Comparison of ENCODE assay signal across 8 cellular contexts in the genomic region with DNA sequence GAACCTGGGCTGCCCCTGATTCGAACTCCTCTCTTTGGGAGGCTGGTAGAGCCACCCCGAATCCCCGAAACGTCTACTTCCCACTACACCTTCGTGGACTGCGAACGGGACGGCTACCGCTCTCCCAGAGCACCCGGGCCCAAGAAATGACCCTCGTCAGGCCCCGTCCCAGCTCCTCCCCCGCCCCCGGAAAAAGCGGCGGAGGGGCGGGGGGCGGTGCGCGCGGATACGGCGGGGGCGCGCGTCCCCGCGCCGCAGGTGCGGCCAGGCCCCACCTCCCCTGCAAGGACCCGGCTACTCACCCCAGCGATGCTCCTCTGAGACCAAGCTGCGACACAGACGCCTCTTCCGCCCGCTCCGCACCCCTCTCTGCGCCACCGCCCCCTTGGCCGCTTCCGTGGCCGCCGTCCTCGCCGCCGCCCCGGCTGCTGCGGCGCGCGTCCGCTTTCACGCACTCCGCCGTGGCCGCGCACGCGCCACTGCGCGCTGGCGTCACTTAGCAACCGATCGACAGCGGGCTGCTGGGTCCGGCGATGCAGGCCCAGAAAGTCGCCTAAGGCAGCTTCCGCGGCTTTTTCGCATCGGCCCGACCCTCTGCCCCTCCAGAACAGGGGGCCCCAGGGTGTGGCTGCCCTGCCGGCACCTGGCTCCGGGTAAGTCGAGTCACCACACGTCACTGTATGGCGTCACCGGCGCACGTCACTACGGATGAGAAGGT. TPM values are rescaled to one million over a fixed set of nuclear protein-coding genes. Genes with fewer than 3 reads are reported as not detected.
DNase-seq lines count a peak whose midpoint lies in the region; ATAC-seq and TF ChIP-seq lines count a peak whose summit lies in the region.

Gene BTBD9, minus strand, starts transcription at position 432 of the 718 bp plus-strand sequence.

- TF ChIP-seq POLR2A in lower leg skin (IDR thresholded peaks at IDR 0.05): no peak

- ATAC-seq in GM19023 (IDR thresholded peaks at IDR 0.05; ENCODE audit: unreplicated experiment) (peak; percentile 81), HG03196 (IDR thresholded peaks at IDR 0.05; ENCODE audit: unreplicated experiment) (peak; percentile 77)

- 0% methylated on average over 11 to 39 of the region's 82 CpGs for WGBS in lower leg skin, 2 donors

- peak within 1 kb of the TSS; percentile 79 to 99 (median 94) for H3K27ac ChIP-seq in dorsolateral prefrontal cortex

- H3K4me3 ChIP-seq in dorsolateral prefrontal cortex (peak within 1 kb of the TSS; percentile 46 to 99 (median 92)), lower leg skin (ENCODE audit: low read depth, poor library complexity, severe bottlenecking) (peak within 1 kb of the TSS; percentile 96)

- intact Hi-C loops in dorsolateral prefrontal cortex (cut with DNase I): loop anchor here (5.0 kb wide), 1 partner anchor 63 kb away; the partner anchor contains the start of gene GLO1 (in 2 of the 2)
- intact Hi-C loops in lower leg skin (cut with DNase I; ENCODE audit: low total_unique reads): no loop called here

- DNase-seq in Ammon's horn (ENCODE audit: low spot score) (peak; percentile 89), NCI-H526 (lab: John Stamatoyannopoulos, UW) (peak; percentile 62 to 93), dorsolateral prefrontal cortex (peak; percentile 66 to 88 (median 80)), lower leg skin (ENCODE audit: low spot score in 2 of 2) (peak; percentile 69 to 94)
- peak; percentile 66 to 68 for DNase-seq in activated CD4-positive, alpha-beta T cell treated with anti-CD3 and anti-CD28 coated beads, Interleukin-2, amount 50 U/mL, for 4 hours
- peak; percentile 66 to 72 for DNase-seq in stimulated activated CD4-positive, alpha-beta T cell treated with anti-CD3 and anti-CD28 coated beads, Interleukin-4, amount 100 ng/mL, for 48 hours (ENCODE audit: low read depth in 2 of 2)

- TF ChIP-seq CTCF in dorsolateral prefrontal cortex (IDR thresholded peaks at IDR 0.05 in 54 of 56, conservative IDR thresholded peaks at IDR 0.05 in 2 of 56; ENCODE audit: low read depth in 1 of 56, partially characterized antibody in 56 of 56) (peak in 8 of 56 donors; percentile 10 to 27 (median 22)), lower leg skin (IDR thresholded peaks at IDR 0.05) (no peak)

- no peaks in the 10 kb centered on the region for H3K27me3 ChIP-seq in dorsolateral prefrontal cortex

RNA-seq across cellular contexts. Expression of gene BTBD9, which starts in this region (rescaled TPM):
- 100 to 1,000 TPM in 1 of 120 experiments, 10 to 100 TPM in 119; 34.8 to 100 (median 67.6) TPM for total RNA-seq in dorsolateral prefrontal cortex
- 10 to 100 TPM; 10.6 to 16.6 (median 15.1) TPM for total RNA-seq in lower leg skin

Comparison
In these comparisons a context has a peak if more than half of its experiments do, and no peak if none do; other contexts are left out.
1. Peak in every context shown above with its lines: DNase-seq, ATAC-seq, H3K4me3 ChIP-seq and H3K27ac ChIP-seq.